Comparison of ENCODE assay signal across 11 cellular contexts in genomic region chr4:128483041-128483440, GRCh38.
DNase-seq lines count a peak whose midpoint lies in the region; ATAC-seq and TF ChIP-seq lines count a peak whose summit lies in the region.
"Had no signal": no experiment of that assay in that cellular context is flagged by ENCODE, and none has a peak within 500 bp of the region (broad histone marks: within the 10 kb centered on the region; RNA-seq: fewer than 3 reads in every experiment).

No MANE protein-coding gene starts in this region.

- no peaks in the 10 kb centered on the region for H3K36me3 Mint-ChIP-seq in nephron progenitor cell (ENCODE audit: low read depth)
- H3K36me3 Mint-ChIP-seq: CD14-positive monocyte; CD8-positive, alpha-beta T cell had no signal

- no peak overlapping the region for H3K4me3 ChIP-seq in HAP-1
- H3K4me3 ChIP-seq in retinal pigment epithelial cell (ENCODE audit: low read length), result no peak overlapping the region

- peak; percentile 58 to 60 for DNase-seq in HAP-1 (ENCODE audit: low spot score in 2 of 2)
- DNase-seq in NCI-H82 (lab: John Stamatoyannopoulos, UW), result peak; percentile 48
- peak; percentile 33 to 35 for DNase-seq in dermis microvascular lymphatic vessel endothelial cell (ENCODE audit: low read depth in 2 of 2)
- DNase-seq in retinal pigment epithelial cell (ENCODE audit: low read depth), result peak; percentile 67
- no peak for DNase-seq in nephron progenitor cell
- no peak for DNase-seq in middle frontal gyrus (ENCODE audit: extremely low spot score, low spot score)
- DNase-seq: CD8-positive, alpha-beta T cell had no signal

- peaks cover 2% of the 10 kb centered on the region; the same call in 1 of the 2 replicates for H3K4me1 ChIP-seq in HAP-1

- TF ChIP-seq CTCF in retinal pigment epithelial cell (conservative IDR thresholded peaks at IDR 0.05; ENCODE audit: low read depth, low read length) (no peak), nephron progenitor cell (IDR thresholded peaks at IDR 0.05) (no peak)

- no peaks in the 10 kb centered on the region for H3K9me3 ChIP-seq in HAP-1

- H3K36me3 ChIP-seq in HAP-1 (replicated peaks), result no peaks in the 10 kb centered on the region

- ATAC-seq in GM21447 (IDR thresholded peaks at IDR 0.05; ENCODE audit: unreplicated experiment), result no peak
- ATAC-seq: CD8-positive, alpha-beta T cell; HCT116; HepG2 had no signal

- H3K27me3 ChIP-seq in HAP-1 (ENCODE audit: low read depth), result no peaks in the 10 kb centered on the region

- no peaks in the 10 kb centered on the region for H3K4me1 Mint-ChIP-seq in nephron progenitor cell
- H3K4me1 Mint-ChIP-seq: CD14-positive monocyte had no signal

- H3K9me3 Mint-ChIP-seq in nephron progenitor cell, result peaks cover 16% of the 10 kb centered on the region
- H3K9me3 Mint-ChIP-seq: CD8-positive, alpha-beta T cell had no signal

- H3K27ac Mint-ChIP-seq in nephron progenitor cell, result no peak overlapping the region
- H3K27ac Mint-ChIP-seq: CD14-positive monocyte; CD8-positive, alpha-beta T cell had no signal

- no peak overlapping the region for H3K4me3 Mint-ChIP-seq in nephron progenitor cell
- H3K4me3 Mint-ChIP-seq: CD14-positive monocyte; CD8-positive, alpha-beta T cell had no signal

- in situ Hi-C loops in HAP-1 (cut with MboI; ENCODE audit: low sequenced_read_pairs), result no loop called here

- no peaks in the 10 kb centered on the region for H3K27me3 Mint-ChIP-seq in nephron progenitor cell (ENCODE audit: low read depth, poor library complexity)

Comparison
In these comparisons a context has a peak if more than half of its experiments do, and no peak if none do; other contexts are left out.
1. DNase-seq: peak in HAP-1 (2 of 2), NCI-H82 (single experiment), dermis microvascular lymphatic vessel endothelial cell (2 of 2) and retinal pigment epithelial cell (single experiment); none in nephron progenitor cell (single experiment) and middle frontal gyrus (single experiment).